In genomic region chr14:51518280-51518679, GRCh38 we compare ENCODE assay signal across 30 cellular contexts.
"Had no signal": no experiment of that assay in that cellular context is flagged by ENCODE, and none has a peak within 500 bp of the region (broad histone marks: within the 10 kb centered on the region; RNA-seq: fewer than 3 reads in every experiment).

No MANE protein-coding gene starts in this region.

- H3K9me3 Mint-ChIP-seq: activated CD4-positive, alpha-beta memory T cell treated with anti-CD3 and anti-CD28 coated beads for 36 hours; activated T-helper 1 cell treated with anti-CD3 and anti-CD28 coated beads, Interleukin-12 subunit alpha, Interleukin-12 subunit beta, Interleukin-2, Interleukin-4 antibody, amounts not matched to agents 30 ng/mL and 10 ng/mL and 1 ng/mL, durations not matched to agents 14 hours and 24 hours and 36 hours; central memory CD8-positive, alpha-beta T cell; dendritic cell treated with granulocyte-macrophage colony-stimulating factor and Interleukin-4, amounts not matched to agents 40 ng/mL and 50 ng/mL, for 4 days; endodermal cell had no signal

- DNase-seq: activated CD4-positive, alpha-beta memory T cell treated with anti-CD3 and anti-CD28 coated beads for 36 hours; activated CD4-positive, alpha-beta T cell treated with anti-CD3 and anti-CD28 coated beads for 36 hours; activated CD4-positive, alpha-beta T cell treated with anti-CD3 and anti-CD28 coated beads, Interleukin-2, amount 10 ng/mL, durations not matched to agents 24 days and 14 days; activated CD4-positive, CD25-positive, alpha-beta regulatory T cell; activated CD4-positive, CD25-positive, alpha-beta regulatory T cell treated with anti-CD3 and anti-CD28 coated beads, Interleukin-2, amount 50 U/mL, for 72 hours; activated CD8-positive, alpha-beta memory T cell treated with anti-CD3 and anti-CD28 coated beads, Interleukin-2, amount 10 ng/mL, durations not matched to agents 7 days and 5 days; activated CD8-positive, alpha-beta memory T cell treated with anti-CD3 and anti-CD28 coated beads, Interleukin-2, amount 50 U/mL, for 4 hours; activated CD8-positive, alpha-beta T cell treated with anti-CD3 and anti-CD28 coated beads, Interleukin-2, amount 10 ng/mL, durations not matched to agents 7 days and 5 days; activated gamma-delta T cell; activated naive CD4-positive, alpha-beta T cell; activated naive CD4-positive, alpha-beta T cell treated with anti-CD3 and anti-CD28 coated beads, Interleukin-2, amount 50 U/mL, for 16 hours; activated T-cell treated with anti-CD3 and anti-CD28 coated beads, Interleukin-2, amount 50 U/mL, for 1 hour; activated T-cell treated with anti-CD3 and anti-CD28 coated beads, Interleukin-2, amount 50 U/mL, for 48 hours; amniotic stem cell; anterior cingulate cortex; brain microvascular endothelial cell; dorsolateral prefrontal cortex; effector memory CD4-positive, alpha-beta T cell; endodermal cell; erythroblast; foreskin keratinocyte; gastrocnemius medialis; glutamatergic neuron; T-helper 2 cell had no signal

- H3K27me3 Mint-ChIP-seq: dendritic cell treated with granulocyte-macrophage colony-stimulating factor and Interleukin-4, amounts not matched to agents 40 ng/mL and 50 ng/mL, for 4 days had no signal

- H3K36me3 Mint-ChIP-seq: activated CD4-positive, alpha-beta memory T cell treated with anti-CD3 and anti-CD28 coated beads for 36 hours; activated CD8-positive, alpha-beta memory T cell treated with anti-CD3 and anti-CD28 coated beads, Interleukin-2, amount 10 ng/mL, durations not matched to agents 7 days and 5 days; activated naive CD8-positive, alpha-beta T cell had no signal

- H3K4me3 Mint-ChIP-seq: activated CD4-positive, alpha-beta memory T cell treated with anti-CD3 and anti-CD28 coated beads for 36 hours; activated CD4-positive, alpha-beta T cell treated with anti-CD3 and anti-CD28 coated beads for 36 hours; activated CD4-positive, alpha-beta T cell treated with anti-CD3 and anti-CD28 coated beads, Interleukin-2, amount 10 ng/mL, durations not matched to agents 24 days and 14 days; activated CD8-positive, alpha-beta memory T cell treated with anti-CD3 and anti-CD28 coated beads, Interleukin-2, amount 10 ng/mL, durations not matched to agents 7 days and 5 days; activated CD8-positive, alpha-beta T cell treated with anti-CD3 and anti-CD28 coated beads, Interleukin-2, amount 10 ng/mL, durations not matched to agents 7 days and 5 days; activated naive CD8-positive, alpha-beta T cell; activated T-helper 1 cell treated with anti-CD3 and anti-CD28 coated beads, Interleukin-12 subunit alpha, Interleukin-12 subunit beta, Interleukin-2, Interleukin-4 antibody, amounts not matched to agents 30 ng/mL and 10 ng/mL and 1 ng/mL, durations not matched to agents 14 hours and 24 hours and 36 hours; central memory CD8-positive, alpha-beta T cell; dendritic cell treated with granulocyte-macrophage colony-stimulating factor and Interleukin-4, amounts not matched to agents 40 ng/mL and 50 ng/mL, for 4 days; endodermal cell had no signal

- H3K27ac Mint-ChIP-seq: activated CD4-positive, alpha-beta memory T cell treated with anti-CD3 and anti-CD28 coated beads for 36 hours; activated CD4-positive, alpha-beta T cell treated with anti-CD3 and anti-CD28 coated beads for 36 hours; activated CD4-positive, alpha-beta T cell treated with anti-CD3 and anti-CD28 coated beads, Interleukin-2, amount 10 ng/mL, durations not matched to agents 24 days and 14 days; activated CD8-positive, alpha-beta memory T cell treated with anti-CD3 and anti-CD28 coated beads, Interleukin-2, amount 10 ng/mL, durations not matched to agents 7 days and 5 days; activated CD8-positive, alpha-beta T cell treated with anti-CD3 and anti-CD28 coated beads, Interleukin-2, amount 10 ng/mL, durations not matched to agents 7 days and 5 days; activated naive CD8-positive, alpha-beta T cell; activated T-helper 1 cell treated with anti-CD3 and anti-CD28 coated beads, Interleukin-12 subunit alpha, Interleukin-12 subunit beta, Interleukin-2, Interleukin-4 antibody, amounts not matched to agents 30 ng/mL and 10 ng/mL and 1 ng/mL, durations not matched to agents 14 hours and 24 hours and 36 hours; dendritic cell treated with granulocyte-macrophage colony-stimulating factor and Interleukin-4, amounts not matched to agents 40 ng/mL and 50 ng/mL, for 4 days; endodermal cell had no signal

- ATAC-seq: activated CD4-positive, alpha-beta T cell treated with anti-CD3 and anti-CD28 coated beads for 36 hours; activated CD8-positive, alpha-beta memory T cell treated with anti-CD3 and anti-CD28 coated beads, Interleukin-2, amount 10 ng/mL, durations not matched to agents 7 days and 5 days; activated CD8-positive, alpha-beta T cell treated with anti-CD3 and anti-CD28 coated beads, Interleukin-2, amount 10 ng/mL, durations not matched to agents 7 days and 5 days; foreskin keratinocyte; gastrocnemius medialis had no signal

- H3K27ac ChIP-seq: brain microvascular endothelial cell, coronary artery, dorsolateral prefrontal cortex, esophagus muscularis mucosa, foreskin keratinocyte, gastrocnemius medialis had no signal

- H3K4me1 Mint-ChIP-seq: activated CD4-positive, alpha-beta T cell treated with anti-CD3 and anti-CD28 coated beads for 36 hours; activated CD4-positive, alpha-beta T cell treated with anti-CD3 and anti-CD28 coated beads, Interleukin-2, amount 10 ng/mL, durations not matched to agents 24 days and 14 days; activated CD8-positive, alpha-beta memory T cell treated with anti-CD3 and anti-CD28 coated beads, Interleukin-2, amount 10 ng/mL, durations not matched to agents 7 days and 5 days; central memory CD8-positive, alpha-beta T cell; endodermal cell had no signal
